1 cellular context compared by ENCODE assay signal in the genomic region with DNA sequence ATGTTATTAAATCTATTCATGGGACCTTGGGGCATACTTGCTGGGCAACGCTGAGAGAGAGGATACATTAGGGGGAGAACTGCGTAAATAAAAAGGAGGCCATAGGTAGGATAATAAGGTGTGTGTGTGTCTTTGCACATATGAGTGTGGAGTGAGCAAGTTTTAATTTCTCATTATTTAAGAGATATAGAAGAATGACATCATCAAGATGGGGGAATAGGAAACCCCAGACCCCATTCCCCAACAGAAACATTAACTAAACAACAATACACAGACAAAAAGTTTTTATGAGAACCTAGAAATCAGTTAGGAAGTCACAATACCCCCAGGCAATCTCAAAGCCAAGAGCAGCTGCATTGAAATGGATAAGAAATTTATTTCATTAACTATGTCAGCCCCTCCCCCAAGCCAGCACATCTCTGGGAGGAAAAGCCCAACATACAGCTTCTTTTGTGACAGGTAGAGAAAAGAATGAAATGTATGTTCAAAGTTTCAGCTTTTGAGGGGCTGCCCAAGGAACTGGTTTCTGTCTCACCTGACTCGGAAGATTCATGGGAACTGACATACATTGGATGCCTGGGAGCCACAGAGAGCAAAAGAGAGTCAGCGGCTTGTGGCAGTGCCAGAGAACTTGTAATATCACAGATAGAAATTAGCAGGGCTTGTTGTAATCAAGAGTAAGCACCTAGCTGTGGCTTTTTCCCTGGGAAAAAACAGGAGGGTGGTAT.
TF ChIP-seq lines count a peak whose summit lies in the region.

No MANE protein-coding gene starts in this region.

TF ChIP-seq in WTC11, 78 proteins besides CTCF, POLR2A, EP300 and RAD21 (continued from another document):
- TF ChIP-seq, protein P1, sequence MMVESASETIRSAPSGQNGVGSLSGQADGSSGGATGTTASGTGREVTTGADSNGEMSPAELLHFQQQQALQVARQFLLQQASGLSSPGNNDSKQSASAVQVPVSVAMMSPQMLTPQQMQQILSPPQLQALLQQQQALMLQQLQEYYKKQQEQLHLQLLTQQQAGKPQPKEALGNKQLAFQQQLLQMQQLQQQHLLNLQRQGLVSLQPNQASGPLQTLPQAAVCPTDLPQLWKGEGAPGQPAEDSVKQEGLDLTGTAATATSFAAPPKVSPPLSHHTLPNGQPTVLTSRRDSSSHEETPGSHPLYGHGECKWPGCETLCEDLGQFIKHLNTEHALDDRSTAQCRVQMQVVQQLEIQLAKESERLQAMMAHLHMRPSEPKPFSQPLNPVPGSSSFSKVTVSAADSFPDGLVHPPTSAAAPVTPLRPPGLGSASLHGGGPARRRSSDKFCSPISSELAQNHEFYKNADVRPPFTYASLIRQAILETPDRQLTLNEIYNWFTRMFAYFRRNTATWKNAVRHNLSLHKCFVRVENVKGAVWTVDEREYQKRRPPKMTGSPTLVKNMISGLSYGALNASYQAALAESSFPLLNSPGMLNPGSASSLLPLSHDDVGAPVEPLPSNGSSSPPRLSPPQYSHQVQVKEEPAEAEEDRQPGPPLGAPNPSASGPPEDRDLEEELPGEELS (CRISPR knock-in tag; IDR thresholded peaks at IDR 0.05): no peak
- TF ChIP-seq, protein P2, sequence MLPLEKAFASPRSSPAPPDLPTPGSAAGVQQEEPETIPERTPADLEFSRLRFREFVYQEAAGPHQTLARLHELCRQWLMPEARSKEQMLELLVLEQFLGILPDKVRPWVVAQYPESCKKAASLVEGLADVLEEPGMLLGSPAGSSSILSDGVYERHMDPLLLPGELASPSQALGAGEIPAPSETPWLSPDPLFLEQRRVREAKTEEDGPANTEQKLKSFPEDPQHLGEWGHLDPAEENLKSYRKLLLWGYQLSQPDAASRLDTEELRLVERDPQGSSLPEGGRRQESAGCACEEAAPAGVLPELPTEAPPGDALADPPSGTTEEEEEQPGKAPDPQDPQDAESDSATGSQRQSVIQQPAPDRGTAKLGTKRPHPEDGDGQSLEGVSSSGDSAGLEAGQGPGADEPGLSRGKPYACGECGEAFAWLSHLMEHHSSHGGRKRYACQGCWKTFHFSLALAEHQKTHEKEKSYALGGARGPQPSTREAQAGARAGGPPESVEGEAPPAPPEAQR (CRISPR knock-in tag; IDR thresholded peaks at IDR 0.05): no peak
